In genomic region chr3:184908859-184909258, GRCh38 we compare ENCODE assay signal across 18 cellular contexts.
DNase-seq lines count a peak whose midpoint lies in the region; ATAC-seq and TF ChIP-seq lines count a peak whose summit lies in the region.
"Had no signal": no experiment of that assay in that cellular context is flagged by ENCODE, and none has a peak within 500 bp of the region (broad histone marks: within the 10 kb centered on the region; RNA-seq: fewer than 3 reads in every experiment).

No MANE protein-coding gene starts in this region.

- H3K36me3 ChIP-seq in HUES48 (ENCODE audit: control insufficient read depth, insufficient read depth, low read length) = no peaks in the 10 kb centered on the region
- peaks cover 8% of the 10 kb centered on the region for H3K36me3 ChIP-seq in mesodermal cell (ENCODE audit: control insufficient read depth, insufficient read depth, low read length)

- H3K27ac ChIP-seq in HUES48 (ENCODE audit: low read depth, low read length) = peak overlapping the region; percentile 91
- H3K27ac ChIP-seq in dorsolateral prefrontal cortex = peak overlapping the region in 32 of 59 donors; percentile 14 to 79 (median 66)
- H3K27ac ChIP-seq in mesodermal cell (ENCODE audit: low read depth, low read length, severe bottlenecking) = peak overlapping the region; percentile 81
- H3K27ac ChIP-seq: Peyer's patch had no signal

- H3K4me3 ChIP-seq in HUES48 (ENCODE audit: low read depth, low read length) (no peak overlapping the region; the same call in 1 of the 2 replicates), dorsolateral prefrontal cortex (peak overlapping the region in 2 of 59 donors; percentile 42), mesodermal cell (ENCODE audit: extremely low read depth, insufficient read depth, low read length, poor library complexity, severe bottlenecking) (no peak overlapping the region)
- H3K4me3 ChIP-seq: K562, Peyer's patch had no signal

- DNase-seq in dorsolateral prefrontal cortex = no peak
- peak; percentile 50 for DNase-seq in smooth muscle cell of the brain vasculature (ENCODE audit: low read depth, low spot score)
- DNase-seq in effector CD8-positive, alpha-beta T cell (lab: John Stamatoyannopoulos, UW) = no peak
- DNase-seq in RPMI8226 = no peak
- DNase-seq: AML-193, Caco-2, NCI-H1048, NCI-H1694, NCI-H2107, NCI-H446 treated with DMSO at 0.1 percent for 48 hours, NCI-H774, Peyer's patch, SHP77 had no signal

- ATAC-seq in GM18519 (IDR thresholded peaks at IDR 0.05; ENCODE audit: low FRiP score, unreplicated experiment) = no peak
- no peak for ATAC-seq in esophagus mucosa
- ATAC-seq: K562 had no signal

- TF ChIP-seq CTCF in dorsolateral prefrontal cortex (IDR thresholded peaks at IDR 0.05 in 54 of 56, conservative IDR thresholded peaks at IDR 0.05 in 2 of 56; ENCODE audit: low read depth in 1 of 56, partially characterized antibody in 56 of 56) = no peak

- peaks cover 11% of the 10 kb centered on the region; the same call in 1 of the 2 replicates for H3K9me3 ChIP-seq in HUES48 (ENCODE audit: control insufficient read depth, insufficient read depth, low read length)
- H3K9me3 ChIP-seq in mesodermal cell (ENCODE audit: control insufficient read depth, low read length) = peaks cover 5% of the 10 kb centered on the region
- H3K9me3 ChIP-seq: Caco-2, Peyer's patch had no signal

- no peak overlapping the region for H3K9ac ChIP-seq in HUES48 (ENCODE audit: low read depth, low read length)

- H3K4me1 ChIP-seq in HUES48 (ENCODE audit: control insufficient read depth, insufficient read depth, low read length) (peaks cover 71% of the 10 kb centered on the region), mesodermal cell (ENCODE audit: control insufficient read depth, insufficient read depth, low read length, poor library complexity, severe bottlenecking) (peaks cover 6% of the 10 kb centered on the region)
- H3K4me1 ChIP-seq: Caco-2 had no signal

- 72 to 84% methylated on average over 3 to 4 of the region's 4 CpGs for WGBS in mesodermal cell (ENCODE audit: insufficient coverage in 2 of 2), 2 experiments

- no peaks in the 10 kb centered on the region for H3K27me3 ChIP-seq in HUES48 (ENCODE audit: control insufficient read depth, insufficient read depth, low read length)
- H3K27me3 ChIP-seq in dorsolateral prefrontal cortex = no peaks in the 10 kb centered on the region
- H3K27me3 ChIP-seq: Peyer's patch had no signal

- intact Hi-C loops in dorsolateral prefrontal cortex (cut with DNase I) = no loop called here
